1 cellular context compared by ENCODE assay signal in the genomic region with DNA sequence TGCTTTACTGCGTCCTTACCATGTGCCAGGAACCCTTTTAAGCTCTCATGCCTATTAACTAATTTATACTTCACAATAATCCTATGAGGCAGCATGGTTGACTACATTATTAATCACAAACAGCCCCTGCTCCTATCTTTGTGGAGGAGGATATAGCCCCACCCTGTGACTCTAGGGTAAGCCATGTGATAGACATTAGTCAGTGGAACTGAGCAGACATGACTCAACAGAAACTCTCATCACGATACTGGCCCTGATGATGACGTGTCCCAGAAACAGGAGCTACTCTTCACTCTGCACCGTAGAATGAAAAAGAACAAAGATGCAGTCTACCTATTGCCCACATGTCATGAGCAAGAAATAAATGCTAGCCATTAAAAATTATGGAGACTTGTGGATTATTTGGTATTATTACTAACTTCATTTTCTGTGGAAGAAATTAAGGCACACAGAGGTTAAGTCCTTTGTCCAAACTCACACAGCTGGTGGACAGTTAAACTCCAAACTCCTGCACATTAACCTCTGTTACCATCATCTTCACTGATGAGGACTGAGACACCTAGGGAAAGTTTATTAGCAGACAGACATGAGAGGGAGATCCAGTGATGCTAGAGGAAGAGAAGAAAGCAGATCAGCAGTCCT.
TF ChIP-seq lines count a peak whose summit lies in the region.

No MANE protein-coding gene starts in this region.

TF ChIP-seq in GM12878, 131 proteins besides CTCF, POLR2A, EP300 and RAD21 (continued from another document):
- TF ChIP-seq, protein P1, sequence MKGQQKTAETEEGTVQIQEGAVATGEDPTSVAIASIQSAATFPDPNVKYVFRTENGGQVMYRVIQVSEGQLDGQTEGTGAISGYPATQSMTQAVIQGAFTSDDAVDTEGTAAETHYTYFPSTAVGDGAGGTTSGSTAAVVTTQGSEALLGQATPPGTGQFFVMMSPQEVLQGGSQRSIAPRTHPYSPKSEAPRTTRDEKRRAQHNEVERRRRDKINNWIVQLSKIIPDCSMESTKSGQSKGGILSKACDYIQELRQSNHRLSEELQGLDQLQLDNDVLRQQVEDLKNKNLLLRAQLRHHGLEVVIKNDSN (IDR thresholded peaks at IDR 0.05; ENCODE audit: borderline replicate concordance, extremely low read length, insufficient read depth, low read depth, low read length) = no peak
- TF ChIP-seq BMI1 (IDR thresholded peaks at IDR 0.05; ENCODE audit: borderline replicate concordance) = no peak
- peak; percentile 88; the same call in 1 of the 2 replicates for TF ChIP-seq ZBED1 (IDR thresholded peaks at IDR 0.05; ENCODE audit: borderline replicate concordance)
- TF ChIP-seq, protein P2, sequence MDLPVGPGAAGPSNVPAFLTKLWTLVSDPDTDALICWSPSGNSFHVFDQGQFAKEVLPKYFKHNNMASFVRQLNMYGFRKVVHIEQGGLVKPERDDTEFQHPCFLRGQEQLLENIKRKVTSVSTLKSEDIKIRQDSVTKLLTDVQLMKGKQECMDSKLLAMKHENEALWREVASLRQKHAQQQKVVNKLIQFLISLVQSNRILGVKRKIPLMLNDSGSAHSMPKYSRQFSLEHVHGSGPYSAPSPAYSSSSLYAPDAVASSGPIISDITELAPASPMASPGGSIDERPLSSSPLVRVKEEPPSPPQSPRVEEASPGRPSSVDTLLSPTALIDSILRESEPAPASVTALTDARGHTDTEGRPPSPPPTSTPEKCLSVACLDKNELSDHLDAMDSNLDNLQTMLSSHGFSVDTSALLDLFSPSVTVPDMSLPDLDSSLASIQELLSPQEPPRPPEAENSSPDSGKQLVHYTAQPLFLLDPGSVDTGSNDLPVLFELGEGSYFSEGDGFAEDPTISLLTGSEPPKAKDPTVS (IDR thresholded peaks at IDR 0.05; ENCODE audit: low read depth, low read length) = no peak
- TF ChIP-seq CREM (IDR thresholded peaks at IDR 0.05; ENCODE audit: low read depth) = no peak
- no peak for TF ChIP-seq RFX5 (IDR thresholded peaks at IDR 0.05; ENCODE audit: low read depth, low read length)
- no peak for TF ChIP-seq BRCA1 (IDR thresholded peaks at IDR 0.05; ENCODE audit: low read depth, low read length)
